ENCODE assay signal across 9 cellular contexts in the genomic region with DNA sequence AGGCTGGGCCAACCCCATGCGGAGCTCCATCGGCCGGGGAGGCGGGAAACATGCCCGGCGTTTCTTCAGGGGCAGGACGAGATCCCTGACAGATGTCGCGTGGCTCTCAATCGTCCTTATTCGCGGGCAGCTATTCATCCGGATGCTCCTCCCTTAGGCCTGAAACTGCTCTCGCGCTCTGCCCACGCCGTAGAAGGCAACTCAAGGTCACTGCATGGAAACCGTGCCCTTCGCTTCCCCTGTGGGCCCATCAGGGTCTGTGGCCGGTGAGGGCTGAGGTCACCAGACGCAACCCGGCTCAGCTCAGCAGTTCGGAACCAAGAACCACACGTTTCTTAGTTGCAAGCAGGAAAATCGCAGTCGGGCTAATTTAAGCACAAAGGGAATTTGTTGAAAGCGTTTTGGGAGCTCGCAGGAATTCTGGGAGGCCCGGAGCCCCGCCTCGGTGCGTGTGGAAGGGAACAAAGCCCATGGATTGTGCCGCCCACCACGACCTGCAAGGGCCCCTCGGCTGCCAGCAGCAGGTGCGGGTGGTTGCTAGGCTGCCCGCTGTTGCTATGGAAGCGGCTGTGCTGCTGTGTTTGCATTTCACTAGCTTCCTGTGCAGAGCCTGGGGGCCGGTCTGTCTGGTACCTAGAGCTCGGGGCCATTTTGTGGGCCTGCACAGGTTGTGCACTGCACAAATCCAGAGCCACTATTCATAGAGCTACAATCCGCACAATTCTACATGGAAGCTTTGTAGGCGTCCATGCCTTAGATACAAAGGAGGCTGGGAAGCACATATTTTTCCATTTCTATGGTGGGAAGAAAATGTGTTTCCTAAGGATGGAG. TPM values are rescaled to one million over a fixed set of nuclear protein-coding genes. Genes with fewer than 3 reads are reported as not detected.
DNase-seq lines count a peak whose midpoint lies in the region; ATAC-seq, FAIRE-seq and TF ChIP-seq lines count a peak whose summit lies in the region.
"Had no signal": no experiment of that assay in that cellular context is flagged by ENCODE, and none has a peak within 500 bp of the region (broad histone marks: within the 10 kb centered on the region; RNA-seq: fewer than 3 reads in every experiment).

No MANE protein-coding gene starts in this region.

- WGBS in small intestine, 3 donors: 5 to 11% (median 8%) methylated on average over 36 to 42 of the region's 42 CpGs

- peak; percentile 84 for ATAC-seq in GM21619 (IDR thresholded peaks at IDR 0.05; ENCODE audit: unreplicated experiment)

- H3K27me3 ChIP-seq in small intestine (ENCODE audit: control insufficient read depth in 2 of 2, insufficient read depth in 2 of 2, low read length in 2 of 2): no peaks in the 10 kb centered on the region

- peak overlapping the region in 1 of 2 donors; percentile 69 for H3K27ac ChIP-seq in small intestine (ENCODE audit: low read depth in 1 of 2, low read length in 1 of 2)

- H3K4me1 ChIP-seq in small intestine (ENCODE audit: control insufficient read depth in 2 of 2, insufficient read depth in 1 of 2, low read depth in 1 of 2, low read length in 1 of 2): no peaks in the 10 kb centered on the region

- H3K9me3 ChIP-seq in iPS-18c (ENCODE audit: control insufficient read depth, insufficient read depth, low read length) (peaks cover 2% of the 10 kb centered on the region), small intestine (ENCODE audit: control insufficient read depth, low read depth) (no peaks in the 10 kb centered on the region)

- no peaks in the 10 kb centered on the region for H3K9me3 Mint-ChIP-seq in T-helper 1 cell treated with Interleukin-12 subunit alpha and Interleukin-12 subunit beta and Interleukin-4 antibody, amounts not matched to agents 30 μg/mL and 1 μg/mL, for 36 hours

- peaks cover 4% of the 10 kb centered on the region for H3K27me3 Mint-ChIP-seq in T-helper 1 cell treated with Interleukin-12 subunit alpha and Interleukin-12 subunit beta and Interleukin-4 antibody, amounts not matched to agents 30 μg/mL and 1 μg/mL, for 36 hours (ENCODE audit: low read depth)

- no peak for FAIRE-seq in small intestine (lab: Jason Lieb, UNC)

- H3K27ac Mint-ChIP-seq in T-helper 1 cell treated with Interleukin-12 subunit alpha and Interleukin-12 subunit beta and Interleukin-4 antibody, amounts not matched to agents 30 μg/mL and 1 μg/mL, for 36 hours: peak overlapping the region; percentile 77

- H3K4me3 ChIP-seq in astrocyte of the cerebellum (ENCODE audit: low read depth, low read length) (peak overlapping the region; percentile 5), iPS-18c (ENCODE audit: insufficient read depth, low read depth, low read length) (peak overlapping the region; percentile 32), small intestine (ENCODE audit: low read depth in 1 of 2, low read length in 2 of 2) (peak overlapping the region in 1 of 2 donors; percentile 20)

- H3K4me3 Mint-ChIP-seq in T-helper 1 cell treated with Interleukin-12 subunit alpha and Interleukin-12 subunit beta and Interleukin-4 antibody, amounts not matched to agents 30 μg/mL and 1 μg/mL, for 36 hours: peak overlapping the region; percentile 80

- DNase-seq in DMS79 (lab: John Stamatoyannopoulos, UW) (peak; percentile 90), LHCN-M2 (ENCODE audit: low read depth) (peak; percentile 49), astrocyte of the cerebellum (ENCODE audit: low read depth) (no peak), small intestine (peak; percentile 17), mesenteric fat pad (ENCODE audit: low spot score) (no peak)

- H3K36me3 Mint-ChIP-seq in T-helper 1 cell treated with Interleukin-12 subunit alpha and Interleukin-12 subunit beta and Interleukin-4 antibody, amounts not matched to agents 30 μg/mL and 1 μg/mL, for 36 hours (ENCODE audit: low read depth): no peaks in the 10 kb centered on the region

- H3K4me1 Mint-ChIP-seq in T-helper 1 cell treated with Interleukin-12 subunit alpha and Interleukin-12 subunit beta and Interleukin-4 antibody, amounts not matched to agents 30 μg/mL and 1 μg/mL, for 36 hours (ENCODE audit: low read depth): peaks cover 10% of the 10 kb centered on the region

- no peak for TF ChIP-seq CTCF in astrocyte of the cerebellum (IDR thresholded peaks at IDR 0.05; ENCODE audit: low read depth, low read length, missing control alignments)

- H3K36me3 ChIP-seq in small intestine (ENCODE audit: control insufficient read depth in 2 of 2, insufficient read depth in 2 of 2, low read length in 2 of 2): no peaks in the 10 kb centered on the region

- in situ Hi-C loops in astrocyte of the cerebellum (cut with HindIII; ENCODE audit: low sequenced_read_pairs): no loop called here

RNA-seq across cellular contexts. Expression of a gene that starts 6.1 kb away (rescaled TPM):
- total RNA-seq in LHCN-M2 (2014; rRNA removed): not detected in 2 replicates
- polyA plus RNA-seq in LHCN-M2 (2012): not detected
- polyA plus RNA-seq in small intestine: under 1 TPM in 1 of 3 donors, not detected in 2; 0.07 TPM
- total RNA-seq in mesenteric fat pad: not detected
- total RNA-seq: SK-MEL-5 had no signal

RNA-seq across cellular contexts. Expression of a gene that starts 51.5 kb away (rescaled TPM):
- total RNA-seq in LHCN-M2 (2014; rRNA removed): not detected in 2 replicates
- not detected for polyA plus RNA-seq in LHCN-M2 (2012)
- polyA plus RNA-seq in small intestine: not detected
- not detected for total RNA-seq in mesenteric fat pad
- total RNA-seq: SK-MEL-5 had no signal

RNA-seq across cellular contexts. Expression of a gene that starts 57.0 kb away (rescaled TPM):
- total RNA-seq in LHCN-M2 (2014; rRNA removed) (not detected in 2 replicates), mesenteric fat pad (5.5 TPM)
- not detected for polyA plus RNA-seq in LHCN-M2 (2012)
- polyA plus RNA-seq in small intestine: 1 to 10 TPM in 2 of 3 donors, not detected in 1; 2.2 to 4.1 TPM
- total RNA-seq: SK-MEL-5 had no signal

Comparison
In these comparisons a context has a peak if more than half of its experiments do, and no peak if none do; other contexts are left out.
1. DNase-seq: peak in DMS79 (single experiment), LHCN-M2 (single experiment) and small intestine (single experiment); none in astrocyte of the cerebellum (single experiment) and mesenteric fat pad (single experiment).